In the genomic region with DNA sequence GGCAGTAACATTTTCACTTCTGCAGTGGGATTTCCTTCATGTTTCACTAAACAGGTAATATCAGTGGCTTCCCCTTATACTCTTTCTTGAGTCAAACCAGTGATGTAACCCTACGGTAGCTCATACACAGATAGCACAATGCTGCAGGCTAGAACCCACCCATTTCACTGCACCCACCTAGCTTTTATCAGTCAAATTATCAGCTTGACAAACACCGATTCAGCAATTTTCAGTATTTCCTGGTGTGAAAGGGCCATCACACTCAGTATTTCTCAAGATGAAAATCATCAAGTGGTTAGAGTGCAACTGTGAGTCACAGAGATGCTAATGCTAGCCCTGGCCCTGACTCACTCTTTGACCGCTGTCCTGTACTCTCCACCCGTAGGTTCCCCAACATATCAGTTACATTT, we compare ENCODE assay signal across 10 cellular contexts.
DNase-seq lines count a peak whose midpoint lies in the region; ATAC-seq, FAIRE-seq and TF ChIP-seq lines count a peak whose summit lies in the region.
"Had no signal": no experiment of that assay in that cellular context is flagged by ENCODE, and none has a peak within 500 bp of the region (broad histone marks: within the 10 kb centered on the region; RNA-seq: fewer than 3 reads in every experiment).

No MANE protein-coding gene starts in this region.

- H3K36me3 Mint-ChIP-seq in stimulated activated effector memory CD8-positive, alpha-beta T cell treated with anti-CD3 and anti-CD28 coated beads, Interleukin-12 subunit alpha, Interleukin-12 subunit beta, amount 100 ng/mL, for 72 hours: no peaks in the 10 kb centered on the region

- H3K9me1 ChIP-seq in endothelial cell of umbilical vein (replicated peaks; ENCODE audit: control insufficient read depth, extremely low read depth, insufficient read depth, low read length): no peaks in the 10 kb centered on the region

- no peak for TF ChIP-seq POLR2A in endothelial cell of umbilical vein (IDR thresholded peaks at IDR 0.05; ENCODE audit: low read depth, low read length)

- no peaks in the 10 kb centered on the region for H4K20me1 ChIP-seq in endothelial cell of umbilical vein (replicated peaks; ENCODE audit: control insufficient read depth, extremely low read depth, insufficient read depth, low read length)

- FAIRE-seq in endothelial cell of umbilical vein (lab: Jason Lieb, UNC) (no peak), urothelium cell line (lab: Jason Lieb, UNC) (no peak)

- peaks cover 66% of the 10 kb centered on the region for H3K4me1 Mint-ChIP-seq in stimulated activated effector memory CD8-positive, alpha-beta T cell treated with anti-CD3 and anti-CD28 coated beads, Interleukin-12 subunit alpha, Interleukin-12 subunit beta, amount 100 ng/mL, for 72 hours
- H3K4me1 Mint-ChIP-seq: nephron had no signal

- H3K4me2 ChIP-seq in endothelial cell of umbilical vein (ENCODE audit: insufficient read depth, low read length): no peak overlapping the region

- DNase-seq in HCEC 1CT (peak; percentile 92), NOMO-1 treated with DMSO at 0.1 percent for 48 hours (lab: John Stamatoyannopoulos, UW; ENCODE audit: unreplicated experiment) (peak; percentile 99), endothelial cell of umbilical vein (ENCODE audit: low read depth, low spot score) (no peak), occipital lobe (lab: John Stamatoyannopoulos, UW) (no peak), urothelium cell line (ENCODE audit: low spot score) (no peak)
- DNase-seq in stimulated activated effector memory CD8-positive, alpha-beta T cell treated with anti-CD3 and anti-CD28 coated beads, Interleukin-12 subunit alpha, Interleukin-12 subunit beta, amount 100 ng/mL, for 72 hours (ENCODE audit: low spot score in 2 of 2): peak in 1 of 2 donors; percentile 73

- H3K9me3 Mint-ChIP-seq in stimulated activated effector memory CD8-positive, alpha-beta T cell treated with anti-CD3 and anti-CD28 coated beads, Interleukin-12 subunit alpha, Interleukin-12 subunit beta, amount 100 ng/mL, for 72 hours: peaks cover 2% of the 10 kb centered on the region
- H3K9me3 Mint-ChIP-seq: nephron had no signal

- H3K27ac ChIP-seq in endothelial cell of umbilical vein (ENCODE audit: insufficient read depth, low read depth, low read length): no peak overlapping the region
- H3K27ac ChIP-seq: SK-N-MC had no signal

- intact Hi-C loops in endothelial cell of umbilical vein (cut with micrococcal nuclease): no loop called here

- H3K27ac Mint-ChIP-seq in stimulated activated effector memory CD8-positive, alpha-beta T cell treated with anti-CD3 and anti-CD28 coated beads, Interleukin-12 subunit alpha, Interleukin-12 subunit beta, amount 100 ng/mL, for 72 hours: peak overlapping the region; percentile 92
- H3K27ac Mint-ChIP-seq: nephron had no signal

- H3K4me3 ChIP-seq in endothelial cell of umbilical vein (replicated peaks in 1 of 3; ENCODE audit: insufficient read depth in 1 of 3, low read depth in 1 of 3, low read length in 3 of 3): no peak overlapping the region
- H3K4me3 ChIP-seq: SK-N-MC had no signal

- peak overlapping the region; percentile 62 for H3K4me3 Mint-ChIP-seq in stimulated activated effector memory CD8-positive, alpha-beta T cell treated with anti-CD3 and anti-CD28 coated beads, Interleukin-12 subunit alpha, Interleukin-12 subunit beta, amount 100 ng/mL, for 72 hours
- H3K4me3 Mint-ChIP-seq: nephron had no signal

- no TSS peak for BruUV-seq in endothelial cell of umbilical vein (replicated peaks; lab: Mats Ljungman, UMichigan)

- no peaks in the 10 kb centered on the region for H3K9me3 ChIP-seq in endothelial cell of umbilical vein (replicated peaks; ENCODE audit: control insufficient read depth, insufficient read depth, low read length)

- dilution Hi-C loops in endothelial cell of umbilical vein (cut with MboI; ENCODE audit: extremely low pct_ligation_motif_present, low sequenced_read_pairs): no loop called here

- H2AFZ ChIP-seq in endothelial cell of umbilical vein (ENCODE audit: low read depth, low read length): no peak overlapping the region

- ATAC-seq in GM18502 (IDR thresholded peaks at IDR 0.05; ENCODE audit: poor library complexity, unreplicated experiment): peak; percentile 45
- ATAC-seq in stimulated activated effector memory CD8-positive, alpha-beta T cell treated with anti-CD3 and anti-CD28 coated beads, Interleukin-12 subunit alpha, Interleukin-12 subunit beta, amount 100 ng/mL, for 72 hours: peak; percentile 94
- ATAC-seq in HG03097 (IDR thresholded peaks at IDR 0.05; ENCODE audit: low FRiP score, unreplicated experiment): no peak

- H3K27me3 ChIP-seq in endothelial cell of umbilical vein (ENCODE audit: control insufficient read depth in 2 of 2, insufficient read depth in 2 of 2, low read length in 2 of 2): no peaks in the 10 kb centered on the region

- no peaks in the 10 kb centered on the region for H3K36me3 ChIP-seq in endothelial cell of umbilical vein (ENCODE audit: control insufficient read depth in 2 of 2, extremely low read depth in 1 of 2, insufficient read depth in 2 of 2, low read length in 2 of 2)

- no peak for TF ChIP-seq CTCF in endothelial cell of umbilical vein (IDR thresholded peaks at IDR 0.05; ENCODE audit: extremely low read depth in 1 of 2, insufficient read depth in 1 of 2, low read depth in 1 of 2, low read length in 2 of 2)

- POLR2A ChIA-PET in endothelial cell of umbilical vein (lab: Charles Lee): no interaction called here

- no peaks in the 10 kb centered on the region for H3K4me1 ChIP-seq in endothelial cell of umbilical vein (ENCODE audit: control insufficient read depth, extremely low read depth, insufficient read depth, low read length)

- H3K79me2 ChIP-seq in endothelial cell of umbilical vein (ENCODE audit: control insufficient read depth, insufficient read depth, low read length): no peaks in the 10 kb centered on the region

- H3K9ac ChIP-seq in endothelial cell of umbilical vein (replicated peaks; ENCODE audit: extremely low read depth, insufficient read depth, low read length): no peak overlapping the region

- CTCF ChIA-PET in endothelial cell of umbilical vein (lab: Charles Lee): interaction anchor here (0.8 to 1.5 kb wide), 3 partner anchors 13 to 489 kb away, joined by 3 to 4 read pairs (median 3); no protein-coding TSS in a partner anchor

TF ChIP-seq in endothelial cell of umbilical vein, 7 proteins besides CTCF, POLR2A, EP300 and RAD21:
- TF ChIP-seq EZH2 (IDR thresholded peaks at IDR 0.05; ENCODE audit: borderline replicate concordance, low read depth, low read length, severe bottlenecking): no peak
- no peak for TF ChIP-seq JUN (IDR thresholded peaks at IDR 0.05; ENCODE audit: borderline replicate concordance, insufficient read depth, insufficient read length, low read depth)
- TF ChIP-seq POLR2AphosphoS5 (IDR thresholded peaks at IDR 0.05; ENCODE audit: insufficient read depth, low read depth, low read length): no peak
- TF ChIP-seq GATA2 (IDR thresholded peaks at IDR 0.05; ENCODE audit: insufficient read depth, insufficient read length, low read depth, low read length): peak; percentile 79
- TF ChIP-seq FOS (IDR thresholded peaks at IDR 0.05; ENCODE audit: borderline replicate concordance, insufficient read depth, low read length): peak; percentile 91

Comparison
In these comparisons a context has a peak if more than half of its experiments do, and no peak if none do; other contexts are left out.
1. DNase-seq: peak in HCEC 1CT (single experiment) and NOMO-1 treated with DMSO at 0.1 percent for 48 hours (single experiment); none in endothelial cell of umbilical vein (single experiment), occipital lobe (single experiment) and urothelium cell line (single experiment).